In the genomic region with DNA sequence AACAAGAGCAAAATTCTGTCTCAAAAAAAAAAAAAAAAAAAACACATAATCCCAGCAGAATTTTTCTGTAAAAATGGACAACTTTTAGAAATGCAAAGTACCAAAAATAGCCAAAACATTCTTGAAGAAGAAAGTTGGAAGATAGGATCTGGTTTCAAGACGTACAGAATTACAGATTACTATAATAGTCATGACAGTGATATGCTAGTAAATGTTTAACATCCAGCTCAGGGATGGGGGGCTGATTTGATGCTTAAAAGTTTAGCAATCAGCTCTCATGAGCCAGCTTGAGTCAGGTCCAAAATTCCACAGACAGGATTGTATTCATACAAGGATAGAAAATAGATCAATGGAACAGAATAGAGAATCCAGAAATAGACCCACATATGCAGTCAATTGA, we compare ENCODE assay signal across 17 cellular contexts.
DNase-seq lines count a peak whose midpoint lies in the region; ATAC-seq and TF ChIP-seq lines count a peak whose summit lies in the region.
"Had no signal": no experiment of that assay in that cellular context is flagged by ENCODE, and none has a peak within 500 bp of the region (broad histone marks: within the 10 kb centered on the region; RNA-seq: fewer than 3 reads in every experiment).

No MANE protein-coding gene starts in this region.

- H3K36me3 Mint-ChIP-seq in glutamatergic neuron (ENCODE audit: unreplicated experiment): no peaks in the 10 kb centered on the region

- peaks cover 4% of the 10 kb centered on the region for H3K9me3 Mint-ChIP-seq in glutamatergic neuron (ENCODE audit: unreplicated experiment)

- no peaks in the 10 kb centered on the region for H3K9me3 ChIP-seq in adrenal gland (replicated peaks in 1 of 3)
- H3K9me3 ChIP-seq: SJSA1 had no signal

- H3K27ac ChIP-seq in adrenal gland: no peak overlapping the region
- H3K27ac ChIP-seq: C4-2B had no signal

- H3K27ac Mint-ChIP-seq in glutamatergic neuron (ENCODE audit: unreplicated experiment): no peak overlapping the region

- H3K27me3 Mint-ChIP-seq in glutamatergic neuron (ENCODE audit: unreplicated experiment): peaks cover 7% of the 10 kb centered on the region

- DNase-seq in EL: peak; percentile 32
- peak; percentile 95 for DNase-seq in fibroblast of peridontal ligament (ENCODE audit: extremely low read depth)
- DNase-seq in renal cortical epithelial cell (ENCODE audit: low read depth): peak; percentile 29
- no peak for DNase-seq in adrenal gland
- no peak for DNase-seq in glutamatergic neuron
- DNase-seq: DMS 273 treated with DMSO at 0.1 percent for 48 hours, GOT3, NCI-H1092, NCI-H1694, NCI-H2107, NCI-H2227 treated with DMSO at 0.1 percent for 48 hours, NCI-H524 had no signal

- ATAC-seq in SK-N-SH treated with all-trans-retinoic acid at 6 μM for 48 hours (peak; percentile 38), GM19463 (IDR thresholded peaks at IDR 0.05; ENCODE audit: unreplicated experiment) (no peak), GM19324 (IDR thresholded peaks at IDR 0.05; ENCODE audit: low FRiP score, unreplicated experiment) (no peak)

- no peaks in the 10 kb centered on the region for H3K27me3 ChIP-seq in adrenal gland
- H3K27me3 ChIP-seq: SJSA1 had no signal

- H3K4me3 Mint-ChIP-seq in glutamatergic neuron (ENCODE audit: unreplicated experiment): no peak overlapping the region

- no peak for TF ChIP-seq CTCF in adrenal gland (IDR thresholded peaks at IDR 0.05)
- TF ChIP-seq CTCF in glutamatergic neuron (IDR thresholded peaks at IDR 0.05; ENCODE audit: partially characterized antibody, unreplicated experiment): no peak

- H3K36me3 ChIP-seq in adrenal gland (replicated peaks in 1 of 2): no peaks in the 10 kb centered on the region
- H3K36me3 ChIP-seq: SJSA1 had no signal

- H3K4me1 ChIP-seq in adrenal gland (replicated peaks in 1 of 2): no peaks in the 10 kb centered on the region

- intact Hi-C loops in adrenal gland (cut with DNase I): no loop called here

- TF ChIP-seq POLR2A in adrenal gland (IDR thresholded peaks at IDR 0.05): no peak

- peaks cover 4% of the 10 kb centered on the region for H3K4me1 Mint-ChIP-seq in glutamatergic neuron (ENCODE audit: low read depth, unreplicated experiment)

- no peak overlapping the region for H3K4me3 ChIP-seq in adrenal gland
- H3K4me3 ChIP-seq: SJSA1 had no signal

- 83 to 89% (median 86%) methylated on average over 1 of the region's 1 CpG for WGBS in adrenal gland, 4 donors

TF ChIP-seq in SK-N-SH treated with all-trans-retinoic acid at 6 μM for 48 hours, 23 proteins besides CTCF, POLR2A, EP300 and RAD21:
- TF ChIP-seq, protein P1, sequence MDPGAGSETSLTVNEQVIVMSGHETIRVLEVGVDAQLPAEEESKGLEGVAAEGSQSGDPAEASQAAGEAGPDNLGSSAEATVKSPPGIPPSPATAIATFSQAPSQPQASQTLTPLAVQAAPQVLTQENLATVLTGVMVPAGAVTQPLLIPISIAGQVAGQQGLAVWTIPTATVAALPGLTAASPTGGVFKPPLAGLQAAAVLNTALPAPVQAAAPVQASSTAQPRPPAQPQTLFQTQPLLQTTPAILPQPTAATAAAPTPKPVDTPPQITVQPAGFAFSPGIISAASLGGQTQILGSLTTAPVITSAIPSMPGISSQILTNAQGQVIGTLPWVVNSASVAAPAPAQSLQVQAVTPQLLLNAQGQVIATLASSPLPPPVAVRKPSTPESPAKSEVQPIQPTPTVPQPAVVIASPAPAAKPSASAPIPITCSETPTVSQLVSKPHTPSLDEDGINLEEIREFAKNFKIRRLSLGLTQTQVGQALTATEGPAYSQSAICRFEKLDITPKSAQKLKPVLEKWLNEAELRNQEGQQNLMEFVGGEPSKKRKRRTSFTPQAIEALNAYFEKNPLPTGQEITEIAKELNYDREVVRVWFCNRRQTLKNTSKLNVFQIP (CRISPR knock-in tag; IDR thresholded peaks at IDR 0.05; ENCODE audit: borderline replicate concordance, low read depth): no peak
- TF ChIP-seq ZNF70 (CRISPR knock-in tag; IDR thresholded peaks at IDR 0.05): no peak
- TF ChIP-seq ZC3H10 (CRISPR knock-in tag; IDR thresholded peaks at IDR 0.05): no peak
- no peak for TF ChIP-seq TCF4 (CRISPR knock-in tag; IDR thresholded peaks at IDR 0.05; ENCODE audit: borderline replicate concordance)
- no peak for TF ChIP-seq ESRRG (CRISPR knock-in tag; IDR thresholded peaks at IDR 0.05)
- TF ChIP-seq, protein P2, sequence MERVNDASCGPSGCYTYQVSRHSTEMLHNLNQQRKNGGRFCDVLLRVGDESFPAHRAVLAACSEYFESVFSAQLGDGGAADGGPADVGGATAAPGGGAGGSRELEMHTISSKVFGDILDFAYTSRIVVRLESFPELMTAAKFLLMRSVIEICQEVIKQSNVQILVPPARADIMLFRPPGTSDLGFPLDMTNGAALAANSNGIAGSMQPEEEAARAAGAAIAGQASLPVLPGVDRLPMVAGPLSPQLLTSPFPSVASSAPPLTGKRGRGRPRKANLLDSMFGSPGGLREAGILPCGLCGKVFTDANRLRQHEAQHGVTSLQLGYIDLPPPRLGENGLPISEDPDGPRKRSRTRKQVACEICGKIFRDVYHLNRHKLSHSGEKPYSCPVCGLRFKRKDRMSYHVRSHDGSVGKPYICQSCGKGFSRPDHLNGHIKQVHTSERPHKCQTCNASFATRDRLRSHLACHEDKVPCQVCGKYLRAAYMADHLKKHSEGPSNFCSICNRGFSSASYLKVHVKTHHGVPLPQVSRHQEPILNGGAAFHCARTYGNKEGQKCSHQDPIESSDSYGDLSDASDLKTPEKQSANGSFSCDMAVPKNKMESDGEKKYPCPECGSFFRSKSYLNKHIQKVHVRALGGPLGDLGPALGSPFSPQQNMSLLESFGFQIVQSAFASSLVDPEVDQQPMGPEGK (CRISPR knock-in tag; IDR thresholded peaks at IDR 0.05; ENCODE audit: borderline replicate concordance): no peak
- TF ChIP-seq RARB (CRISPR knock-in tag; IDR thresholded peaks at IDR 0.05): no peak
- TF ChIP-seq TOX (CRISPR knock-in tag; IDR thresholded peaks at IDR 0.05; ENCODE audit: borderline replicate concordance): no peak
- TF ChIP-seq, protein P3, sequence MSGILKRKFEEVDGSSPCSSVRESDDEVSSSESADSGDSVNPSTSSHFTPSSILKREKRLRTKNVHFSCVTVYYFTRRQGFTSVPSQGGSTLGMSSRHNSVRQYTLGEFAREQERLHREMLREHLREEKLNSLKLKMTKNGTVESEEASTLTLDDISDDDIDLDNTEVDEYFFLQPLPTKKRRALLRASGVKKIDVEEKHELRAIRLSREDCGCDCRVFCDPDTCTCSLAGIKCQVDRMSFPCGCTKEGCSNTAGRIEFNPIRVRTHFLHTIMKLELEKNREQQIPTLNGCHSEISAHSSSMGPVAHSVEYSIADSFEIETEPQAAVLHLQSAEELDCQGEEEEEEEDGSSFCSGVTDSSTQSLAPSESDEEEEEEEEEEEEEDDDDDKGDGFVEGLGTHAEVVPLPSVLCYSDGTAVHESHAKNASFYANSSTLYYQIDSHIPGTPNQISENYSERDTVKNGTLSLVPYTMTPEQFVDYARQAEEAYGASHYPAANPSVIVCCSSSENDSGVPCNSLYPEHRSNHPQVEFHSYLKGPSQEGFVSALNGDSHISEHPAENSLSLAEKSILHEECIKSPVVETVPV (CRISPR knock-in tag; IDR thresholded peaks at IDR 0.05): no peak
- no peak for TF ChIP-seq PPARA (CRISPR knock-in tag; IDR thresholded peaks at IDR 0.05; ENCODE audit: borderline replicate concordance)
TF ChIP-seq in SK-N-SH treated with all-trans-retinoic acid at 6 μM for 48 hours: peak in this region for 0.

Comparison
In these comparisons a context has a peak if more than half of its experiments do, and no peak if none do; other contexts are left out.
1. DNase-seq: peak in EL (single experiment), fibroblast of peridontal ligament (single experiment) and renal cortical epithelial cell (single experiment); none in adrenal gland (0 of 7) and glutamatergic neuron (single experiment).